Comparison of ENCODE assay signal across 23 cellular contexts in the genomic region with DNA sequence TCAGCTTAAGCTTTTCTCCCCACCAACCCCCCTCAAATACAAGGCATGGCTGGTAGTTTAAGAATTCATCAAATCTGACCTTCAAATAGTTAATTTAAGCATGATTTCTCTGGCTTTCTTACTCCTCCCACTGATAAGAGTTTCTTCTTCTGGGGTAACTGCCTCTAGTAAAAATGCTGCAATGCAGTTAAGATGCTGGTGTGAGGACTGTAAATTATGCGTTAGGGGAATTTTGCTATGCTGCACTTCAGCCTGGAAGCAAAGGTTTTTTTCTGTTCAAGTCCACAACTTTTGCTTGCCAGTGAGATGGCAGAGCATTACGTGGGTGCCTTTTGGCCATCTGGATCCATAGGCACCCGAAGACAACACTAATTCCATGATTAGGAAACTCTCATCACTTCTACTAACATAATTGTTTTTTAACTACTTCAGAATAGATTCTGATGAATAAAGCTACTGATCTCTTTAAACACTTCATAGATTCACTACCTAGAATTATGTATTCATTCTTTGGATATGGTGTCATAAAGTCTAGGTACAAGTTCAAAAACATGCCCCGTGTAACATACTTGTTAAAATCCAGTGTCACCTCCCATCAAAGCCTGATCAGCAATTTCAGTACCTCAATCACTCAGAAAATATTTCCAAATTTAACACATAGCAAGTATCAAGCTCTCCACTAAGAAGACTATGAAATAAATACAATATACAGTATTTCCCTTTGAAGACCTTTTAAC.
"Had no signal": no experiment of that assay in that cellular context is flagged by ENCODE, and none has a peak within 500 bp of the region (broad histone marks: within the 10 kb centered on the region; RNA-seq: fewer than 3 reads in every experiment).

No MANE protein-coding gene starts in this region.

- DNase-seq: NCI-H1092, NCI-H1105 treated with DMSO at 0.1 percent for 48 hours, NCI-H1417 treated with DMSO at 0.1 percent for 48 hours, NCI-H146, NCI-H187, NCI-H2029, NCI-H2081 treated with DMSO at 0.1 percent for 48 hours, NCI-H2171, NCI-H226, NCI-H446, NCI-H510A, NCI-H524 treated with DMSO at 0.1 percent for 48 hours, NCI-H774, Right ventricle myocardium superior, RPMI8226, SIG-M5, SW 1271, T-cell had no signal

- H3K36me3 ChIP-seq: SJSA1 had no signal

- H3K4me3 ChIP-seq: K562, SJSA1 had no signal

- H3K27ac ChIP-seq: KMS-11, SJSA1 had no signal

- H3K4me1 ChIP-seq: SJSA1 had no signal

- FAIRE-seq: K562, RCC 7860 had no signal

- H3K9me2 ChIP-seq: SK-N-SH had no signal

- H3K4me2 ChIP-seq: KMS-11, SK-N-SH had no signal

- H3K9ac ChIP-seq: KMS-11, SK-N-SH had no signal

- ATAC-seq: T-cell had no signal

- H3K9me3 ChIP-seq: SJSA1, SK-N-SH had no signal
